27 cellular contexts compared by ENCODE assay signal in the genomic region with DNA sequence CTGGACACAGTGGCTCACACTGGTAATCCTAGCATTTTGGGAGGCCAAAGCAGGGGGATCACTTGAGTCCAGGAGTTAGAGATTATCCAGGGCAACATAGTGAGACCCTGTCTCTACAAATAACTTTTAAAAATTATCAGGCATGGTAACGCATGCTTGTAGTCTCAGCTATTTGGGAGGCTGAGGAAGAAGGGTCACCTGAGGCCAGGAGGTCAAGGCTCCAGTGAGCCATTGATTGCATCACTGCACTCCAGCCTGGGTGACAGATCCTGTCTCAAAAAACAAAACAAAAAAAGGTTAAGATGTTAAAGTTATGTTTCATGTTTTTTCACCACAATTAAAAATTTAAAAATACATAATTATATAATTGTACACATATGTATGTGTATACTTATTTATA.
"Had no signal": no experiment of that assay in that cellular context is flagged by ENCODE, and none has a peak within 500 bp of the region (broad histone marks: within the 10 kb centered on the region; RNA-seq: fewer than 3 reads in every experiment).

No MANE protein-coding gene starts in this region.

- H3K4me3 ChIP-seq: stomach, suprapubic skin, testis, thoracic aorta, thyroid gland, tibial artery, tibial nerve, transverse colon, upper lobe of left lung, upper lobe of right lung, uterus, vagina had no signal

- H3K9me3 ChIP-seq: stomach, suprapubic skin, testis, thoracic aorta, thyroid gland, tibial artery, tibial nerve, transverse colon, upper lobe of left lung, upper lobe of right lung, uterus, vagina had no signal

- H3K4me1 ChIP-seq: stomach, suprapubic skin, testis, thyroid gland, tibial artery, tibial nerve, transverse colon, upper lobe of left lung, upper lobe of right lung, uterus, vagina had no signal

- H3K36me3 ChIP-seq: stomach, suprapubic skin, thoracic aorta, thyroid gland, tibial artery, tibial nerve, transverse colon, upper lobe of left lung, upper lobe of right lung, uterus, vagina had no signal

- ATAC-seq: stimulated activated effector memory CD8-positive, alpha-beta T cell treated with anti-CD3 and anti-CD28 coated beads, Interleukin-12 subunit alpha, Interleukin-12 subunit beta, amount 100 ng/mL, for 72 hours; stimulated activated memory B cell treated with anti-CD40 and anti-IgM and Interleukin-4, amounts not matched to agents 10 μg/mL and 1 μg/mL and 100 μg/mL, for 72 hours; stimulated activated naive B cell treated with anti-CD40 and anti-IgM and Interleukin-4, amounts not matched to agents 10 μg/mL and 1 μg/mL and 100 μg/mL, for 72 hours; stimulated activated naive CD8-positive, alpha-beta T cell treated with anti-CD3 and anti-CD28 coated beads, Interleukin-15, amount 100 ng/mL, for 72 hours; stimulated activated naive CD8-positive, alpha-beta T cell treated with anti-CD3 and anti-CD28 coated beads, Interleukin-15, Interleukin-2, amounts not matched to agents 100 U/mL and 50 U/mL, for 24 hours; upper lobe of right lung had no signal

- H3K27me3 ChIP-seq: stomach, suprapubic skin, testis, thyroid gland, tibial artery, tibial nerve, upper lobe of left lung, upper lobe of right lung, uterus, vagina had no signal

- H3K27ac ChIP-seq: stomach, suprapubic skin, testis, thoracic aorta, thyroid gland, tibial artery, tibial nerve, transverse colon, upper lobe of left lung, upper lobe of right lung, uterus, vagina had no signal

- DNase-seq: stimulated activated CD4-positive, alpha-beta T cell treated with anti-CD3 and anti-CD28 coated beads, Interleukin-2, amount 100 ng/mL, for 48 hours; stimulated activated CD4-positive, alpha-beta T cell treated with anti-CD3 and anti-CD28 coated beads, Interleukin-4, amount 100 ng/mL, for 1 hour; stimulated activated CD4-positive, alpha-beta T cell treated with anti-CD3 and anti-CD28 coated beads, Interleukin-4, amount 100 ng/mL, for 24 hours; stimulated activated CD4-positive, alpha-beta T cell treated with anti-CD3 and anti-CD28 coated beads, Interleukin-4, amount 100 ng/mL, for 4 hours; stimulated activated CD8-positive, alpha-beta memory T cell treated with anti-CD3 and anti-CD28 coated beads, Interleukin-4, amount 100 ng/mL, for 48 hours; stimulated activated naive B cell treated with anti-CD40 and anti-IgM and Interleukin-4, amounts not matched to agents 10 μg/mL and 1 μg/mL and 100 μg/mL, for 72 hours; stimulated activated naive CD4-positive, alpha-beta T cell; stimulated activated naive CD4-positive, alpha-beta T cell treated with Interleukin-2 at 50 U/mL for 16 hours; stimulated activated naive CD8-positive, alpha-beta T cell treated with anti-CD3 and anti-CD28 coated beads, Interleukin-15, amount 100 ng/mL, for 72 hours; stimulated activated naive CD8-positive, alpha-beta T cell treated with anti-CD3 and anti-CD28 coated beads, Interleukin-15, Interleukin-2, amounts not matched to agents 100 U/mL and 50 U/mL, for 24 hours; stomach; substantia nigra; testis; thyroid gland; tibial artery; transverse colon; trophoblast cell; upper lobe of left lung; upper lobe of right lung; uterus had no signal

- FAIRE-seq: urothelium cell line had no signal
